10 cellular contexts compared by ENCODE assay signal in the genomic region with DNA sequence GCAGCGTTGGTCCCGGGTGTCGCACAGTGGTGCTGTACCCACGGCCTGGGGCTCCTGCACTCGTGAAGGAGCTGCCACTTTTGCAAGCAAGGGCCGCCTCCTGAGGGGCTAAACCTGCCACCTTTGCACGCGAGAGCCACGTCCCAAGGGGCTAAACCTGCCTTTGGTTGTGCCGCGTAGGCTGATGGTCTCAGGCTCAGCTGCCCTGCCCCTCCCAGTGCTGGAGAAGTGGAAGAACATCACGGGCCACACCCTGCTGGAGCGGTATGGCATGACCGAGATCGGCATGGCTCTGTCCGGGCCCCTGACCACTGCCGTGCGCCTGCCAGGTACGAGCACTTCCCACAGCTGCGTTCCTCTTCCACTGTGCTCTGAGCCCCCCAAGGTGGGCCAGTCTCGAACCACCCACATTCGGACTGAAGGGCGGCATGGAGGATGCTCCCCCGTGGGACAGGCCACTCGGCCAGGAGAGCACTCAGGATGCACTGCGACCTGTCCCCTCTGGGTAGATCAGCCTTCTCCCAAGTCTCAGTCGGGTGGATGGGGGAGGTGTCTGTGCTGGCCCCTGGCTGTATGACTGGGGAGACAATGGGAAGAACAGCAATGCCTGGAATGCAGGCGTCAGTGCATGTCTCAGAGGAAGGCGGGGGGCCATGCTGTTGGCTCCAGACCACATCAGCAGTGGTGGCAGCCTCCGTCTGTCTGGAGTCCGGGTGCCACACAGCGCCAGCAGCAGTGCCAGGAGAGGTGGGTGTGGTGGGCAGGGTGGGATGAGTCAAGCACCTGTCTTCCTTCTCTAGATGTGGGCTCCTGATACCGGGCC. TPM values are rescaled to one million over a fixed set of nuclear protein-coding genes. Genes with fewer than 3 reads are reported as not detected.
A peak's percentile ranks its signal among the peaks of the same experiment; 100 is the strongest.
DNase-seq lines count a peak whose midpoint lies in the region; ATAC-seq and TF ChIP-seq lines count a peak whose summit lies in the region.
"Had no signal": no experiment of that assay in that cellular context is flagged by ENCODE, and none has a peak within 500 bp of the region (broad histone marks: within the 10 kb centered on the region; RNA-seq: fewer than 3 reads in every experiment).

No MANE protein-coding gene starts in this region.

- H3K27ac ChIP-seq in lower lobe of right lung = peak overlapping the region; percentile 67
- peak overlapping the region in 1 of 2 donors; percentile 53 for H3K27ac ChIP-seq in coronary artery
- peak overlapping the region in 1 of 2 donors; percentile 38 for H3K27ac ChIP-seq in breast epithelium

- H3K4me1 ChIP-seq in lower lobe of right lung (peaks cover 15% of the 10 kb centered on the region), breast epithelium (no peaks in the 10 kb centered on the region)

- no peak for TF ChIP-seq POLR2A in breast epithelium (IDR thresholded peaks at IDR 0.05)

- H3K27ac Mint-ChIP-seq in activated naive CD4-positive, alpha-beta T cell treated with anti-CD3 and anti-CD28 coated beads, Interleukin-2, amount 50 U/mL, for 72 hours = peak overlapping the region; percentile 86 to 88

- ATAC-seq in activated naive CD4-positive, alpha-beta T cell treated with anti-CD3 and anti-CD28 coated beads, Interleukin-2, amount 50 U/mL, for 72 hours = peak; percentile 23 to 30
- ATAC-seq in lower lobe of right lung (peak in 1 of 2 donors; percentile 6), GM21423 (IDR thresholded peaks at IDR 0.05; ENCODE audit: unreplicated experiment) (no peak), GM21825 (IDR thresholded peaks at IDR 0.05; ENCODE audit: unreplicated experiment) (no peak)

- H3K9me3 ChIP-seq in lower lobe of right lung (no peaks in the 10 kb centered on the region), breast epithelium (no peaks in the 10 kb centered on the region)

- H3K36me3 Mint-ChIP-seq in activated naive CD4-positive, alpha-beta T cell treated with anti-CD3 and anti-CD28 coated beads, Interleukin-2, amount 50 U/mL, for 72 hours = peaks cover 7 to 31% of the 10 kb centered on the region in 2 donors

- intact Hi-C loops in lower lobe of right lung (cut with DNase I) = no loop called here
- intact Hi-C loops in breast epithelium (cut with DNase I; ENCODE audit: low total_unique reads) = no loop called here

- TF ChIP-seq CTCF in lower lobe of right lung (IDR thresholded peaks at IDR 0.05) = no peak
- no peak for TF ChIP-seq CTCF in coronary artery (IDR thresholded peaks at IDR 0.05)
- TF ChIP-seq CTCF in breast epithelium (IDR thresholded peaks at IDR 0.05) = no peak

- H3K4me3 ChIP-seq in lower lobe of right lung (peak overlapping the region; percentile 34), coronary artery (no peak overlapping the region), breast epithelium (peak overlapping the region in 1 of 3 donors; percentile 45)

- DNase-seq in AG20443 (ENCODE audit: low spot score) (peak; percentile 61), HT1080 (ENCODE audit: low read depth) (peak; percentile 34), lower lobe of right lung (peak; percentile 47), coronary artery (ENCODE audit: low spot score) (no peak), breast epithelium (ENCODE audit: low spot score in 2 of 2) (no peak)
- DNase-seq in activated naive CD4-positive, alpha-beta T cell treated with anti-CD3 and anti-CD28 coated beads, Interleukin-2, amount 50 U/mL, for 72 hours (ENCODE audit: low spot score in 2 of 2) = peak in 1 of 2 donors; percentile 58
- DNase-seq: COR-L47, NCI-H226 had no signal

- no peaks in the 10 kb centered on the region for H3K9me3 Mint-ChIP-seq in activated naive CD4-positive, alpha-beta T cell treated with anti-CD3 and anti-CD28 coated beads, Interleukin-2, amount 50 U/mL, for 72 hours

- H3K36me3 ChIP-seq in lower lobe of right lung = peaks cover 76% of the 10 kb centered on the region
- H3K36me3 ChIP-seq in breast epithelium = no peaks in the 10 kb centered on the region

- H3K27me3 ChIP-seq in lower lobe of right lung (ENCODE audit: low read depth) (no peaks in the 10 kb centered on the region), breast epithelium (no peaks in the 10 kb centered on the region)

RNA-seq across cellular contexts. Expression of a gene that starts 20.7 kb away (rescaled TPM):
- 30.5 and 31.2 TPM in 2 replicates for total RNA-seq in HT1080 (2014; rRNA removed; shearing (Covaris generic))
- polyA plus RNA-seq in HT1080 (2015; cell fraction: cytosol; rRNA removed) = 24.1 and 25.5 TPM in 2 replicates
- 33.6 TPM in 2 replicates for polyA plus RNA-seq in HT1080 (2015; cell fraction: nucleus; rRNA removed)
- total RNA-seq in activated naive CD4-positive, alpha-beta T cell treated with anti-CD3 and anti-CD28 coated beads, Interleukin-2, amount 50 U/mL, for 72 hours = 10 to 100 TPM; 33.1 to 59.9 TPM
- 31.7 TPM for total RNA-seq in lower lobe of right lung
- total RNA-seq in breast epithelium = 10 to 100 TPM; 20.8 to 42.3 (median 40.4) TPM

RNA-seq across cellular contexts. Expression of a gene that starts 57.2 kb away (rescaled TPM):
- total RNA-seq in HT1080 (2014; rRNA removed; shearing (Covaris generic)) = not detected in 2 replicates
- polyA plus RNA-seq in HT1080 (2015; cell fraction: cytosol; rRNA removed) = not detected in 2 replicates
- 0.11 and 0.15 TPM in 2 replicates for polyA plus RNA-seq in HT1080 (2015; cell fraction: nucleus; rRNA removed)
- total RNA-seq in activated naive CD4-positive, alpha-beta T cell treated with anti-CD3 and anti-CD28 coated beads, Interleukin-2, amount 50 U/mL, for 72 hours = under 1 TPM in 1 of 2 donors, not detected in 1; 0.75 TPM
- total RNA-seq in lower lobe of right lung = 0.50 TPM
- total RNA-seq in breast epithelium = not detected

Comparison
In these comparisons a context has a peak if more than half of its experiments do, and no peak if none do; other contexts are left out.
1. DNase-seq: peak in AG20443 (single experiment), HT1080 (single experiment) and lower lobe of right lung (single experiment); none in coronary artery (single experiment) and breast epithelium (0 of 2).
2. ATAC-seq: peak in activated naive CD4-positive, alpha-beta T cell treated with anti-CD3 and anti-CD28 coated beads, Interleukin-2, amount 50 U/mL, for 72 hours (2 of 2); none in GM21423 (single experiment) and GM21825 (single experiment).